ENCODE assay signal across 8 cellular contexts in genomic region chr11:33936745-33937612, GRCh38. TPM values are rescaled to one million over a fixed set of nuclear protein-coding genes. Genes with fewer than 3 reads are reported as not detected.
A peak's percentile ranks its signal among the peaks of the same experiment; 100 is the strongest.
DNase-seq lines count a peak whose midpoint lies in the region; ATAC-seq and TF ChIP-seq lines count a peak whose summit lies in the region.

No MANE protein-coding gene starts in this region.

- TF ChIP-seq CTCF in esophagus muscularis mucosa (IDR thresholded peaks at IDR 0.05) (no peak), neutrophil (IDR thresholded peaks at IDR 0.05) (no peak)

- no peak for ATAC-seq in HG02759 (IDR thresholded peaks at IDR 0.05; ENCODE audit: unreplicated experiment)

- DNase-seq in CD1c-positive myeloid dendritic cell (ENCODE audit: extremely low spot score) (peak; percentile 13), NCI-H345 (lab: John Stamatoyannopoulos, UW) (peak; percentile 58), esophagus muscularis mucosa (ENCODE audit: extremely low spot score) (no peak), SIG-M5 treated with dmso at 0.1 percent for 504 hours (lab: John Stamatoyannopoulos, UW; ENCODE audit: unreplicated experiment) (no peak), GM19238 (ENCODE audit: insufficient read length, low spot score) (no peak)
- DNase-seq in activated CD4-positive, alpha-beta T cell treated with anti-CD3 and anti-CD28 coated beads, Interleukin-2, amount 50 U/mL, for 4 hours: no peak

- intact Hi-C loops in esophagus muscularis mucosa (cut with DNase I): loop anchor here (5.0 kb wide), 1 partner anchor 65 kb away; no protein-coding TSS in a partner anchor

- H3K36me3 ChIP-seq in esophagus muscularis mucosa (no peaks in the 10 kb centered on the region), neutrophil (no peaks in the 10 kb centered on the region)

- no peak for TF ChIP-seq EP300 in esophagus muscularis mucosa (IDR thresholded peaks at IDR 0.05)

- H3K4me1 ChIP-seq in esophagus muscularis mucosa (peaks cover 12 to 32% (median 27%) of the 10 kb centered on the region in 4 donors), neutrophil (ENCODE audit: control insufficient read depth in 1 of 2, insufficient read depth in 1 of 2, low read depth in 1 of 2, low read length in 1 of 2) (peaks cover 41 to 61% of the 10 kb centered on the region in 2 experiments)

- H3K4me3 ChIP-seq in esophagus muscularis mucosa (no peak overlapping the region), neutrophil (ENCODE audit: low read depth in 1 of 2, low read length in 1 of 2) (peak overlapping the region in 1 of 2 experiments; percentile 7)

- H3K27me3 ChIP-seq in esophagus muscularis mucosa (no peaks in the 10 kb centered on the region), neutrophil (no peaks in the 10 kb centered on the region)

- no peak for TF ChIP-seq POLR2A in esophagus muscularis mucosa (IDR thresholded peaks at IDR 0.05; ENCODE audit: low read depth)

- 33% methylated on average over 14 of the region's 14 CpGs for WGBS in esophagus muscularis mucosa

- H3K9me3 ChIP-seq in esophagus muscularis mucosa (no peaks in the 10 kb centered on the region), neutrophil (no peaks in the 10 kb centered on the region)

- H3K27ac ChIP-seq in esophagus muscularis mucosa (replicated peaks in 1 of 4) (peak overlapping the region; percentile 31 to 54 (median 38)), neutrophil (peak overlapping the region; percentile 55)

RNA-seq across cellular contexts. Expression of gene LMO2, which starts 45.1 kb away (rescaled TPM):
- total RNA-seq in esophagus muscularis mucosa: 10 to 100 TPM; 13.3 to 20.2 (median 15.5) TPM

Comparison
In these comparisons a context has a peak if more than half of its experiments do, and no peak if none do; other contexts are left out.
1. DNase-seq: peak in CD1c-positive myeloid dendritic cell (single experiment) and NCI-H345 (single experiment); none in esophagus muscularis mucosa (single experiment), SIG-M5 treated with dmso at 0.1 percent for 504 hours (single experiment), activated CD4-positive, alpha-beta T cell treated with anti-CD3 and anti-CD28 coated beads, Interleukin-2, amount 50 U/mL, for 4 hours (0 of 2) and GM19238 (single experiment).